Comparison of ENCODE assay signal across 21 cellular contexts in genomic region chr5:16628376-16628775, GRCh38. TPM values are rescaled to one million over a fixed set of nuclear protein-coding genes. Genes with fewer than 3 reads are reported as not detected.
DNase-seq lines count a peak whose midpoint lies in the region; ATAC-seq and TF ChIP-seq lines count a peak whose summit lies in the region.
"Had no signal": no experiment of that assay in that cellular context is flagged by ENCODE, and none has a peak within 500 bp of the region (broad histone marks: within the 10 kb centered on the region; RNA-seq: fewer than 3 reads in every experiment).

No MANE protein-coding gene starts in this region.

- H3K4me1 ChIP-seq in right cardiac atrium (ENCODE audit: control insufficient read depth, insufficient read depth, low read length) (no peaks in the 10 kb centered on the region), thymus (ENCODE audit: control insufficient read depth, insufficient read depth, low read length) (peaks cover 26% of the 10 kb centered on the region)
- H3K4me1 ChIP-seq: psoas muscle, tibial artery had no signal

- DNase-seq in right cardiac atrium (no peak), cardiac septum (ENCODE audit: low spot score) (no peak), NCI-H2171 (lab: John Stamatoyannopoulos, UW) (peak; percentile 88), choroid plexus epithelial cell (ENCODE audit: low read depth) (peak; percentile 24), inferior parietal cortex (ENCODE audit: extremely low spot score) (no peak), kidney glomerular epithelial cell (lab: John Stamatoyannopoulos, UW) (no peak)
- DNase-seq: activated CD4-positive, alpha-beta memory T cell treated with anti-CD3 and anti-CD28 coated beads, Interleukin-2, amount 10 ng/mL, durations not matched to agents 7 days and 5 days; brain microvascular endothelial cell; gastrocnemius medialis; NCI-H2081; NCI-H510A; psoas muscle; SHP77; spleen; stimulated activated CD8-positive, alpha-beta memory T cell treated with anti-CD3 and anti-CD28 coated beads, Interleukin-4, amount 100 ng/mL, for 48 hours; tibial artery had no signal

- no peaks in the 10 kb centered on the region for H3K36me3 ChIP-seq in thymus (ENCODE audit: control insufficient read depth, insufficient read depth)
- H3K36me3 ChIP-seq: brain microvascular endothelial cell, gastrocnemius medialis, spleen, tibial artery had no signal

- H3K27ac ChIP-seq in right cardiac atrium (ENCODE audit: low read length) (peak overlapping the region; percentile 89), thymus (ENCODE audit: low read depth) (peak overlapping the region; percentile 65)
- H3K27ac ChIP-seq: brain microvascular endothelial cell, epithelial cell of prostate, gastrocnemius medialis, psoas muscle, tibial artery, VCaP had no signal

- H3K27me3 ChIP-seq in right cardiac atrium (ENCODE audit: control insufficient read depth, insufficient read depth) (no peaks in the 10 kb centered on the region), thymus (ENCODE audit: control insufficient read depth, insufficient read depth) (no peaks in the 10 kb centered on the region)
- H3K27me3 ChIP-seq: gastrocnemius medialis, spleen had no signal

- intact Hi-C loops in right cardiac atrium (cut with DNase I) (loop anchor here in 1 of 4 donors (10.0 kb wide), 1 partner anchor 124 kb away; no protein-coding TSS in a partner anchor), cardiac septum (cut with DNase I) (no loop called here)

- WGBS in right cardiac atrium, result 78% methylated on average over 3 of the region's 3 CpGs
- 93% methylated on average over 3 of the region's 3 CpGs for WGBS in thymus

- H3K4me3 ChIP-seq in right cardiac atrium (ENCODE audit: low read length) (no peak overlapping the region), choroid plexus epithelial cell (ENCODE audit: low read depth, low read length) (no peak overlapping the region), thymus (ENCODE audit: low read length) (no peak overlapping the region)
- H3K4me3 ChIP-seq: gastrocnemius medialis, K562, psoas muscle, spleen, tibial artery had no signal

- ATAC-seq in right cardiac atrium (peak in 1 of 2 donors; percentile 23), esophagus mucosa (no peak)
- ATAC-seq: gastrocnemius medialis, K562, psoas muscle had no signal

- TF ChIP-seq CTCF in choroid plexus epithelial cell (conservative IDR thresholded peaks at IDR 0.05; ENCODE audit: low read depth, low read length), result no peak

- H3K9me3 ChIP-seq in right cardiac atrium (ENCODE audit: control insufficient read depth, low read length) (no peaks in the 10 kb centered on the region), thymus (ENCODE audit: control insufficient read depth) (no peaks in the 10 kb centered on the region)
- H3K9me3 ChIP-seq: gastrocnemius medialis, psoas muscle, spleen, tibial artery had no signal

RNA-seq across cellular contexts. Expression of gene RETREG1, which starts 11.6 kb away (rescaled TPM):
- total RNA-seq in right cardiac atrium, result 100 to 1,000 TPM; 123 to 209 (median 152) TPM
- 114 TPM for polyA plus RNA-seq in right cardiac atrium
- 105 TPM for total RNA-seq in cardiac septum
- 34.1 TPM for polyA plus RNA-seq in thymus
- 1.5 TPM for total RNA-seq in esophagus mucosa

Comparison
In these comparisons a context has a peak if more than half of its experiments do, and no peak if none do; other contexts are left out.
1. DNase-seq: peak in NCI-H2171 (single experiment) and choroid plexus epithelial cell (single experiment); none in right cardiac atrium (0 of 3), cardiac septum (single experiment), inferior parietal cortex (single experiment) and kidney glomerular epithelial cell (single experiment).
2. RNA of gene RETREG1, which starts 11.6 kb away (total RNA-seq): 123 to 209 TPM in right cardiac atrium and 105 TPM in cardiac septum (single experiment); 1.5 TPM in esophagus mucosa (single experiment); every median in the first group is over 10 times any median in the second.